ENCODE assay signal across 9 cellular contexts in the genomic region with DNA sequence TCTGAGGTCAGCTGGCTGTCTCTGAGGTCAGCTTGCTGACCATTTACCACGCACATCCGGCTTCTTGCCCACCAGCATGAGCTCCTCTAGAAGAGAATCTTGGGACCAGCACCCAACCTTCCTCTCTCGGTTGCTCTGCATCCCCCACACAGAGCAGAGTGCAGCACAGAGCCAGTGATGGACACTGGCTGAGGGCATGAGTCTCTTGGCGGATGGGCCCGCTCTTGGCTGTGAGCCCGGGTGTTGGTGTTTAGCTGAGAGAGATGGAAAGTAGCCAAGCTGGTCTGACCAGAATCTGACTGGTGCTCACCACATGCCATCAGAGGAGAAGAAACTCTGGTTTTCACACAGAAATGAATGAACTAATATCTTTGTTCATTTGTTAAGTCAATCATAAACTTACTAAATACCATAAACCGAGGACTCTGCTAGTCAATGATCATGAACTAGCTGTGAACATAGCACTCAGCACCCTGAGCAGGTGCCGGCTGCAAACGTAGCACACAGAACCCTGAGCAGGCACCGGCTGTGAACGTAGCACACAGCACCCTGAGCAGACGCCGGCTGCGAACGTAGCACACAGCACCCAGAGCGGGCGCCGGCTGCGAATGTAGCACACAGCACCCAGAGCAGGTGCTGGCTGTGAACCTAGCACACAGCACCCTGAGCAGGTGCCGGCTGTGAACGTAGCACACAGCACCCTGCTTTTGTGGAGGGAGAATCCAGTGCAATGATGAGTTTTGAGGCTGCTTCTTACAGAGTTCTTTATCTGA. TPM values are rescaled to one million over a fixed set of nuclear protein-coding genes. Genes with fewer than 3 reads are reported as not detected.
DNase-seq lines count a peak whose midpoint lies in the region; ATAC-seq, FAIRE-seq and TF ChIP-seq lines count a peak whose summit lies in the region.
"Had no signal": no experiment of that assay in that cellular context is flagged by ENCODE, and none has a peak within 500 bp of the region (broad histone marks: within the 10 kb centered on the region; RNA-seq: fewer than 3 reads in every experiment).

No MANE protein-coding gene starts in this region.

- H3K4me1 ChIP-seq in pancreas = no peaks in the 10 kb centered on the region

- H3K4me3 ChIP-seq in epithelial cell of esophagus (ENCODE audit: low read length) = no peak overlapping the region
- no peak overlapping the region for H3K4me3 ChIP-seq in pancreas

- H3K4me1 Mint-ChIP-seq in activated naive CD4-positive, alpha-beta T cell treated with anti-CD3 and anti-CD28 coated beads, Interleukin-2, amount 10 ng/mL, durations not matched to agents 7 days and 5 days = no peaks in the 10 kb centered on the region
- H3K4me1 Mint-ChIP-seq: activated B cell treated with CpG ODN at 0.5 μM for 24 hours had no signal

- WGBS in pancreas, 2 donors = 51 to 56% methylated on average over 21 of the region's 21 CpGs

- H3K36me3 ChIP-seq in pancreas = no peaks in the 10 kb centered on the region

- TF ChIP-seq POLR2A in erythroblast (IDR thresholded peaks at IDR 0.05; ENCODE audit: low read length) = no peak

- peak in 3 of 4 donors; percentile 21 to 70 (median 65) for ATAC-seq in pancreas
- ATAC-seq in GM21528 (IDR thresholded peaks at IDR 0.05; ENCODE audit: low FRiP score, unreplicated experiment) = no peak

- H3K27me3 ChIP-seq in pancreas = no peaks in the 10 kb centered on the region

- peaks cover 6% of the 10 kb centered on the region for H3K27me3 Mint-ChIP-seq in activated naive CD4-positive, alpha-beta T cell treated with anti-CD3 and anti-CD28 coated beads, Interleukin-2, amount 10 ng/mL, durations not matched to agents 7 days and 5 days

- H3K36me3 Mint-ChIP-seq in activated naive CD4-positive, alpha-beta T cell treated with anti-CD3 and anti-CD28 coated beads, Interleukin-2, amount 10 ng/mL, durations not matched to agents 7 days and 5 days = no peaks in the 10 kb centered on the region

- H3K9me3 Mint-ChIP-seq in activated naive CD4-positive, alpha-beta T cell treated with anti-CD3 and anti-CD28 coated beads, Interleukin-2, amount 10 ng/mL, durations not matched to agents 7 days and 5 days = no peaks in the 10 kb centered on the region
- H3K9me3 Mint-ChIP-seq: activated B cell treated with CpG ODN at 0.5 μM for 24 hours had no signal

- intact Hi-C loops in pancreas (cut with DNase I) = no loop called here

- no peaks in the 10 kb centered on the region for H3K9me3 ChIP-seq in pancreas

- no peak overlapping the region for H3K4me3 Mint-ChIP-seq in activated naive CD4-positive, alpha-beta T cell treated with anti-CD3 and anti-CD28 coated beads, Interleukin-2, amount 10 ng/mL, durations not matched to agents 7 days and 5 days
- H3K4me3 Mint-ChIP-seq: activated B cell treated with CpG ODN at 0.5 μM for 24 hours had no signal

- DNase-seq in ELF-1 (ENCODE audit: low read depth, low spot score) (peak; percentile 16), NCI-H2029 (lab: John Stamatoyannopoulos, UW) (peak; percentile 74), epithelial cell of esophagus (ENCODE audit: low read depth) (peak; percentile 89), pancreas (peak in 3 of 6 donors; percentile 31 to 65 (median 57)), erythroblast (lab: John Stamatoyannopoulos, UW) (no peak)
- no peak for DNase-seq in activated CD8-positive, alpha-beta memory T cell treated with anti-CD3 and anti-CD28 coated beads, Interleukin-2, amount 50 U/mL, for 4 hours
- no peak for DNase-seq in activated naive CD4-positive, alpha-beta T cell treated with anti-CD3 and anti-CD28 coated beads, Interleukin-2, amount 10 ng/mL, durations not matched to agents 7 days and 5 days
- DNase-seq: activated B cell treated with CpG ODN at 0.5 μM for 24 hours had no signal

- H3K27ac Mint-ChIP-seq in activated naive CD4-positive, alpha-beta T cell treated with anti-CD3 and anti-CD28 coated beads, Interleukin-2, amount 10 ng/mL, durations not matched to agents 7 days and 5 days = no peak overlapping the region
- H3K27ac Mint-ChIP-seq: activated B cell treated with CpG ODN at 0.5 μM for 24 hours had no signal

- TF ChIP-seq CTCF in epithelial cell of esophagus (IDR thresholded peaks at IDR 0.05; ENCODE audit: insufficient read depth, low read depth, low read length, missing control alignments) = no peak
- TF ChIP-seq CTCF in pancreas (IDR thresholded peaks at IDR 0.05) = no peak

- CTCF ChIA-PET in activated naive CD4-positive, alpha-beta T cell treated with anti-CD3 and anti-CD28 coated beads, Interleukin-2, amount 10 ng/mL, durations not matched to agents 7 days and 5 days (lab: Charles Lee) = no interaction called here

- FAIRE-seq in pancreas (lab: Jason Lieb, UNC) = no peak

- H3K27ac ChIP-seq in pancreas = no peak overlapping the region

RNA-seq across cellular contexts. Expression of a gene that starts 10.4 kb away (rescaled TPM):
- total RNA-seq in pancreas = 10 to 100 TPM in 2 of 6 donors, 1 to 10 TPM in 4; 2.1 to 39.4 (median 3.6) TPM
- 1 to 10 TPM in 1 of 2 donors, under 1 TPM in 1; 0.96 to 1.7 TPM for polyA plus RNA-seq in pancreas
- total RNA-seq: activated B cell treated with CpG ODN at 0.5 μM for 24 hours had no signal

Comparison
In these comparisons a context has a peak if more than half of its experiments do, and no peak if none do; other contexts are left out.
1. DNase-seq: peak in ELF-1 (single experiment), NCI-H2029 (single experiment) and epithelial cell of esophagus (single experiment); none in erythroblast (0 of 2), activated CD8-positive, alpha-beta memory T cell treated with anti-CD3 and anti-CD28 coated beads, Interleukin-2, amount 50 U/mL, for 4 hours (single experiment) and activated naive CD4-positive, alpha-beta T cell treated with anti-CD3 and anti-CD28 coated beads, Interleukin-2, amount 10 ng/mL, durations not matched to agents 7 days and 5 days (single experiment).